In genomic region chr2:10252651-10253050, GRCh38 we compare ENCODE assay signal across 29 cellular contexts. TPM values are rescaled to one million over a fixed set of nuclear protein-coding genes. Genes with fewer than 3 reads are reported as not detected.
DNase-seq lines count a peak whose midpoint lies in the region; ATAC-seq, FAIRE-seq and TF ChIP-seq lines count a peak whose summit lies in the region.
"Had no signal": no experiment of that assay in that cellular context is flagged by ENCODE, and none has a peak within 500 bp of the region (broad histone marks: within the 10 kb centered on the region; RNA-seq: fewer than 3 reads in every experiment).

No MANE protein-coding gene starts in this region.

- no peak for TF ChIP-seq CTCF in right atrium auricular region (IDR thresholded peaks at IDR 0.05)
- TF ChIP-seq CTCF in astrocyte (IDR thresholded peaks at IDR 0.05; ENCODE audit: insufficient read depth, low read depth, low read length), result no peak
- no peak for TF ChIP-seq CTCF in esophagus muscularis mucosa (IDR thresholded peaks at IDR 0.05)

- TF ChIP-seq POLR2A in esophagus muscularis mucosa (IDR thresholded peaks at IDR 0.05; ENCODE audit: low read depth), result no peak

- H3K9me3 ChIP-seq in right atrium auricular region, result peaks cover 0 to 19% of the 10 kb centered on the region in 2 donors
- H3K9me3 ChIP-seq in astrocyte (ENCODE audit: insufficient read depth, low read depth, low read length), result no peaks in the 10 kb centered on the region
- peaks cover 2% of the 10 kb centered on the region for H3K9me3 ChIP-seq in aorta (ENCODE audit: control insufficient read depth, low read length)
- peaks cover 0 to 19% (median 9%) of the 10 kb centered on the region in 4 donors for H3K9me3 ChIP-seq in esophagus muscularis mucosa

- intact Hi-C loops in Right ventricle myocardium superior (cut with DNase I) (no loop called here), aorta (cut with DNase I) (no loop called here), esophagus muscularis mucosa (cut with DNase I) (no loop called here)
- intact Hi-C loops in activated T-helper 2 cell treated with anti-CD3 and anti-CD28 coated beads, Interferon-gamma antibody, Interleukin-2, Interleukin-4, amounts not matched to agents 10 μg/mL and 5 μg/mL and 100 μg/mL, durations not matched to agents 14 hours and 24 hours and 36 hours (cut with micrococcal nuclease), result no loop called here

- no peaks in the 10 kb centered on the region for H3K27me3 ChIP-seq in right atrium auricular region
- no peaks in the 10 kb centered on the region for H3K27me3 ChIP-seq in astrocyte (ENCODE audit: insufficient read depth, low read length)
- H3K27me3 ChIP-seq in aorta (ENCODE audit: control insufficient read depth in 1 of 2, insufficient read depth in 2 of 2, low read length in 1 of 2), result no peaks in the 10 kb centered on the region
- no peaks in the 10 kb centered on the region for H3K27me3 ChIP-seq in esophagus muscularis mucosa
- H3K27me3 ChIP-seq: gastroesophageal sphincter, hepatocyte, Peyer's patch, SJSA1 had no signal

- H3K4me3 Mint-ChIP-seq in astrocyte (ENCODE audit: unreplicated experiment), result no peak overlapping the region
- H3K4me3 Mint-ChIP-seq in activated T-helper 2 cell treated with anti-CD3 and anti-CD28 coated beads, Interferon-gamma antibody, Interleukin-2, Interleukin-4, amounts not matched to agents 10 μg/mL and 5 μg/mL and 100 μg/mL, durations not matched to agents 14 hours and 24 hours and 36 hours (ENCODE audit: low read depth), result no peak overlapping the region
- H3K4me3 Mint-ChIP-seq: activated CD4-positive, alpha-beta memory T cell treated with anti-CD3 and anti-CD28 coated beads for 36 hours; activated naive CD4-positive, alpha-beta T cell treated with anti-CD3 and anti-CD28 coated beads, Interleukin-2, amount 50 U/mL, for 24 hours; activated T-helper 17 cell treated with anti-CD3 and anti-CD28 coated beads, Interleukin-2, amount 50 U/mL, for 72 hours; CD8-positive, alpha-beta T cell; nephron had no signal

- no peaks in the 10 kb centered on the region for H3K4me1 ChIP-seq in right atrium auricular region
- H3K4me1 ChIP-seq in astrocyte (ENCODE audit: insufficient read depth, low read length), result no peaks in the 10 kb centered on the region
- no peaks in the 10 kb centered on the region for H3K4me1 ChIP-seq in aorta (ENCODE audit: control insufficient read depth in 1 of 2, insufficient read depth in 2 of 2, low read length in 2 of 2)
- H3K4me1 ChIP-seq in esophagus muscularis mucosa, result no peaks in the 10 kb centered on the region
- H3K4me1 ChIP-seq: gastroesophageal sphincter, Peyer's patch, SJSA1 had no signal

- H3K9ac ChIP-seq in astrocyte (ENCODE audit: low read length), result no peak overlapping the region
- H3K9ac ChIP-seq: KMS-11 had no signal

- H4K20me1 ChIP-seq in astrocyte (ENCODE audit: insufficient read depth, low read length), result no peaks in the 10 kb centered on the region

- H3K27ac ChIP-seq in right atrium auricular region (no peak overlapping the region), astrocyte (ENCODE audit: low read depth, low read length) (no peak overlapping the region), aorta (ENCODE audit: low read depth in 1 of 2, low read length in 2 of 2) (no peak overlapping the region), esophagus muscularis mucosa (replicated peaks in 1 of 4) (no peak overlapping the region)
- H3K27ac ChIP-seq: gastroesophageal sphincter, hepatocyte, KMS-11, Peyer's patch, SJSA1, skin epidermis had no signal

- H3K27me3 Mint-ChIP-seq in astrocyte (ENCODE audit: low read depth, unreplicated experiment), result peaks cover 20% of the 10 kb centered on the region
- peaks cover 13% of the 10 kb centered on the region for H3K27me3 Mint-ChIP-seq in activated T-helper 2 cell treated with anti-CD3 and anti-CD28 coated beads, Interferon-gamma antibody, Interleukin-2, Interleukin-4, amounts not matched to agents 10 μg/mL and 5 μg/mL and 100 μg/mL, durations not matched to agents 14 hours and 24 hours and 36 hours (ENCODE audit: low read depth)
- H3K27me3 Mint-ChIP-seq: activated CD4-positive, alpha-beta memory T cell treated with anti-CD3 and anti-CD28 coated beads for 36 hours; activated naive CD4-positive, alpha-beta T cell treated with anti-CD3 and anti-CD28 coated beads, Interleukin-2, amount 50 U/mL, for 24 hours had no signal

- H3K36me3 ChIP-seq in right atrium auricular region (no peaks in the 10 kb centered on the region), astrocyte (ENCODE audit: insufficient read depth, low read length) (no peaks in the 10 kb centered on the region), aorta (ENCODE audit: control insufficient read depth in 1 of 2, insufficient read depth in 2 of 2, low read length in 1 of 2) (no peaks in the 10 kb centered on the region), esophagus muscularis mucosa (no peaks in the 10 kb centered on the region)
- H3K36me3 ChIP-seq: gastroesophageal sphincter, Peyer's patch, SJSA1 had no signal

- 69 to 88% methylated on average over 3 of the region's 3 CpGs for WGBS in aorta, 2 donors
- 82% methylated on average over 3 of the region's 3 CpGs for WGBS in esophagus muscularis mucosa

- H2AFZ ChIP-seq in astrocyte (ENCODE audit: low read depth, low read length), result no peak overlapping the region
- H2AFZ ChIP-seq: hepatocyte had no signal

- no peak for TF ChIP-seq EP300 in esophagus muscularis mucosa (IDR thresholded peaks at IDR 0.05)

- ATAC-seq in Right ventricle myocardium superior (ENCODE audit: poor library complexity) (no peak), aorta (ENCODE audit: low FRiP score) (no peak)
- ATAC-seq: activated CD4-positive, CD25-positive, alpha-beta regulatory T cell treated with anti-CD3 and anti-CD28 coated beads, Interleukin-2, amount 50 U/mL, for 24 hours; activated T-helper 17 cell treated with anti-CD3 and anti-CD28 coated beads, Interleukin-2, amount 50 U/mL, for 72 hours; CD8-positive, alpha-beta T cell; gastroesophageal sphincter had no signal

- no peak for FAIRE-seq in astrocyte (lab: Jason Lieb, UNC)
- FAIRE-seq: endothelial cell of umbilical vein, GM12891, H1, TTC549 had no signal

- no peak overlapping the region for H3K4me2 ChIP-seq in astrocyte (ENCODE audit: low read length)
- H3K4me2 ChIP-seq: hepatocyte, KMS-11 had no signal

- H3K4me1 Mint-ChIP-seq in astrocyte (ENCODE audit: low read depth, unreplicated experiment), result peaks cover 3% of the 10 kb centered on the region
- peaks cover 2% of the 10 kb centered on the region for H3K4me1 Mint-ChIP-seq in activated T-helper 2 cell treated with anti-CD3 and anti-CD28 coated beads, Interferon-gamma antibody, Interleukin-2, Interleukin-4, amounts not matched to agents 10 μg/mL and 5 μg/mL and 100 μg/mL, durations not matched to agents 14 hours and 24 hours and 36 hours (ENCODE audit: low read depth)
- H3K4me1 Mint-ChIP-seq: activated naive CD4-positive, alpha-beta T cell treated with anti-CD3 and anti-CD28 coated beads, Interleukin-2, amount 50 U/mL, for 24 hours; activated T-helper 17 cell treated with anti-CD3 and anti-CD28 coated beads, Interleukin-2, amount 50 U/mL, for 72 hours; nephron had no signal

- H3K79me2 ChIP-seq in astrocyte (ENCODE audit: insufficient read depth, low read length), result no peaks in the 10 kb centered on the region
- H3K79me2 ChIP-seq: hepatocyte had no signal

- H3K27ac Mint-ChIP-seq in astrocyte (ENCODE audit: unreplicated experiment), result peak overlapping the region; percentile 3
- no peak overlapping the region for H3K27ac Mint-ChIP-seq in activated T-helper 2 cell treated with anti-CD3 and anti-CD28 coated beads, Interferon-gamma antibody, Interleukin-2, Interleukin-4, amounts not matched to agents 10 μg/mL and 5 μg/mL and 100 μg/mL, durations not matched to agents 14 hours and 24 hours and 36 hours
- H3K27ac Mint-ChIP-seq: activated CD4-positive, alpha-beta memory T cell treated with anti-CD3 and anti-CD28 coated beads for 36 hours; activated naive CD4-positive, alpha-beta T cell treated with anti-CD3 and anti-CD28 coated beads, Interleukin-2, amount 50 U/mL, for 24 hours; activated T-helper 17 cell treated with anti-CD3 and anti-CD28 coated beads, Interleukin-2, amount 50 U/mL, for 72 hours; CD8-positive, alpha-beta T cell; nephron had no signal

- H3K4me3 ChIP-seq in right atrium auricular region (no peak overlapping the region), astrocyte (ENCODE audit: insufficient read depth, low read depth, low read length) (no peak overlapping the region), aorta (ENCODE audit: low read length in 2 of 2) (no peak overlapping the region), esophagus muscularis mucosa (no peak overlapping the region)
- H3K4me3 ChIP-seq: gastroesophageal sphincter, hepatocyte, Peyer's patch, SJSA1, skin epidermis had no signal

- no peaks in the 10 kb centered on the region for H3K36me3 Mint-ChIP-seq in astrocyte (ENCODE audit: low read depth, unreplicated experiment)
- no peaks in the 10 kb centered on the region for H3K36me3 Mint-ChIP-seq in activated T-helper 2 cell treated with anti-CD3 and anti-CD28 coated beads, Interferon-gamma antibody, Interleukin-2, Interleukin-4, amounts not matched to agents 10 μg/mL and 5 μg/mL and 100 μg/mL, durations not matched to agents 14 hours and 24 hours and 36 hours (ENCODE audit: low read depth)
- H3K36me3 Mint-ChIP-seq: CD8-positive, alpha-beta T cell had no signal

- peak; percentile 4 for DNase-seq in Right ventricle myocardium superior
- no peak for DNase-seq in right atrium auricular region (ENCODE audit: low spot score)
- DNase-seq in M059J (ENCODE audit: low read depth), result peak; percentile 25
- no peak for DNase-seq in astrocyte (ENCODE audit: low read depth)
- DNase-seq in aorta, result peak; percentile 6 to 14
- DNase-seq in activated T-helper 2 cell treated with anti-CD3 and anti-CD28 coated beads, Interferon-gamma antibody, Interleukin-2, Interleukin-4, amounts not matched to agents 10 μg/mL and 5 μg/mL and 100 μg/mL, durations not matched to agents 14 hours and 24 hours and 36 hours (ENCODE audit: low spot score), result no peak
- DNase-seq in esophagus muscularis mucosa (ENCODE audit: extremely low spot score), result no peak
- DNase-seq: activated CD4-positive, alpha-beta memory T cell treated with anti-CD3 and anti-CD28 coated beads for 36 hours; activated CD8-positive, alpha-beta memory T cell treated with anti-CD3 and anti-CD28 coated beads, Interleukin-2, amount 50 U/mL, for 48 hours; AML-193; amniotic stem cell; NCI-H1092; NCI-H1694; stimulated activated naive CD4-positive, alpha-beta T cell had no signal

- H3K9me3 Mint-ChIP-seq in astrocyte (ENCODE audit: unreplicated experiment), result peaks cover 8% of the 10 kb centered on the region
- peaks cover 13% of the 10 kb centered on the region for H3K9me3 Mint-ChIP-seq in activated T-helper 2 cell treated with anti-CD3 and anti-CD28 coated beads, Interferon-gamma antibody, Interleukin-2, Interleukin-4, amounts not matched to agents 10 μg/mL and 5 μg/mL and 100 μg/mL, durations not matched to agents 14 hours and 24 hours and 36 hours
- H3K9me3 Mint-ChIP-seq: activated T-helper 17 cell treated with anti-CD3 and anti-CD28 coated beads, Interleukin-2, amount 50 U/mL, for 72 hours had no signal

RNA-seq across cellular contexts. Expression of gene HPCAL1, which starts 50.1 kb away (rescaled TPM):
- total RNA-seq in Right ventricle myocardium superior, result 34.3 TPM
- total RNA-seq in right atrium auricular region, result 10 to 100 TPM; 28.7 to 35.5 TPM
- total RNA-seq in M059J (2014; rRNA removed; shearing (Covaris generic)), result 250 and 267 TPM in 2 replicates
- 11.8 and 12.3 TPM in 2 replicates for total RNA-seq in astrocyte
- 10 to 100 TPM; 21.4 to 28.1 TPM for total RNA-seq in aorta
- polyA plus RNA-seq in aorta, result 10 to 100 TPM; 22.4 to 39.9 TPM
- 102 and 110 TPM in 2 replicates for total RNA-seq in activated T-helper 2 cell treated with anti-CD3 and anti-CD28 coated beads, Interferon-gamma antibody, Interleukin-2, Interleukin-4, amounts not matched to agents 10 μg/mL and 5 μg/mL and 100 μg/mL, durations not matched to agents 14 hours and 24 hours and 36 hours
- total RNA-seq in esophagus muscularis mucosa, result 10 to 100 TPM; 34.5 to 54.2 (median 41.3) TPM

Comparison
In these comparisons a context has a peak if more than half of its experiments do, and no peak if none do; other contexts are left out.
1. DNase-seq: peak in Right ventricle myocardium superior (single experiment), M059J (single experiment) and aorta (2 of 2); none in right atrium auricular region (single experiment), astrocyte (single experiment), activated T-helper 2 cell treated with anti-CD3 and anti-CD28 coated beads, Interferon-gamma antibody, Interleukin-2, Interleukin-4, amounts not matched to agents 10 μg/mL and 5 μg/mL and 100 μg/mL, durations not matched to agents 14 hours and 24 hours and 36 hours (single experiment) and esophagus muscularis mucosa (single experiment).